ENCODE assay signal across 9 cellular contexts in the genomic region with DNA sequence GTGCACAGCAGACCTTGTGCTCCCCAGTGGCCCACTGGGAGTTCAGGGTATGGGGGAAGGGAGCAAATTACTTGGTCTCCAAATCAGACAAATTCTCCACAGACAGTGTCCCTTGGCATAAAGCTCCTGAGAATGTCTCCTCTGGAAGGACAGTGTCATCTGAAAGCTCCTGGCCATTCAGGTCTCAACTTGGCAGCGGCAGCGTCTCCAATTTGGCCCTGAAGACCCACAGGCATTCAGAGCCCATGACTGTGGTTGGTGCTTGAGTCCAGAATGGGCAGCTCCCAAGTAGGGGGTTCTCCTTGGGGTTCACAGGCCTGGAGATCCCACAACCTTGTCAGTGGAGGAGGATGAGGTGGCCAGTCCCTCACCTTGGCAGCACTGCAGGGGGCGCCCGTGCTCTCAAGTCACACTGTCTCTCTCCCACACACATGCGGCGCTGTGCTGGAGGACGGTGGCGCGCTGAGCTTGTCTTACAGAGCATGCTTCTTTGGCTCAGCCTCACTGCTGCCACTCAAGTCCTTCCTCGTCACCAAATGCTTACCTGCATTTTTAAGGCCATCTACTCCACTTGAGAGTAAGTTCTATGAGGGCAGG. TPM values are rescaled to one million over a fixed set of nuclear protein-coding genes. Genes with fewer than 3 reads are reported as not detected.
DNase-seq lines count a peak whose midpoint lies in the region; ATAC-seq, FAIRE-seq and TF ChIP-seq lines count a peak whose summit lies in the region.
"Had no signal": no experiment of that assay in that cellular context is flagged by ENCODE, and none has a peak within 500 bp of the region (broad histone marks: within the 10 kb centered on the region; RNA-seq: fewer than 3 reads in every experiment).

No MANE protein-coding gene starts in this region.

- TF ChIP-seq CTCF in PC-3 (conservative IDR thresholded peaks at IDR 0.05; ENCODE audit: low read depth, low read length), result peak; percentile 49
- TF ChIP-seq CTCF in astrocyte of the cerebellum (IDR thresholded peaks at IDR 0.05; ENCODE audit: low read depth, low read length, missing control alignments), result peak; percentile 22
- TF ChIP-seq CTCF in lower lobe of right lung (IDR thresholded peaks at IDR 0.05), result peak; percentile 33

- in situ Hi-C loops in astrocyte of the cerebellum (cut with HindIII; ENCODE audit: low sequenced_read_pairs), result no loop called here

- H4K20me1 ChIP-seq in PC-3 (ENCODE audit: low read length), result no peaks in the 10 kb centered on the region

- H3K36me3 ChIP-seq in PC-3 (ENCODE audit: low read depth, low read length) (peaks cover 29% of the 10 kb centered on the region), lower lobe of right lung (peaks cover 94% of the 10 kb centered on the region)

- CTCF ChIA-PET in PC-3 (lab: Charles Lee), result no interaction called here

- H3K79me2 ChIP-seq in PC-3 (ENCODE audit: low read length), result no peaks in the 10 kb centered on the region

- H3K9me3 ChIP-seq in PC-3 (ENCODE audit: low read length) (no peaks in the 10 kb centered on the region), lower lobe of right lung (no peaks in the 10 kb centered on the region)
- H3K9me3 ChIP-seq: BLaER1 had no signal

- H3K4me3 ChIP-seq in PC-3 (ENCODE audit: low read length) (no peak overlapping the region), astrocyte of the cerebellum (ENCODE audit: low read depth, low read length) (no peak overlapping the region), lower lobe of right lung (no peak overlapping the region)
- H3K4me3 ChIP-seq: BLaER1 had no signal

- POLR2A ChIA-PET in PC-3 (lab: Charles Lee; ENCODE audit: unreplicated experiment), result interaction anchor here (0.6 kb wide), 1 partner anchor 1469 kb away, joined by 3 read pairs; no protein-coding TSS in a partner anchor

- H3K27me3 ChIP-seq in PC-3 (ENCODE audit: low read length) (no peaks in the 10 kb centered on the region), lower lobe of right lung (ENCODE audit: low read depth) (no peaks in the 10 kb centered on the region)
- H3K27me3 ChIP-seq: BLaER1 had no signal

- H3K4me2 ChIP-seq in PC-3 (ENCODE audit: low read length), result no peak overlapping the region
- H3K4me2 ChIP-seq: BLaER1 had no signal

- intact Hi-C loops in PC-3 (cut with micrococcal nuclease), result no loop called here
- intact Hi-C loops in lower lobe of right lung (cut with DNase I), result no loop called here

- H3K27ac ChIP-seq in PC-3 (ENCODE audit: low read length) (no peak overlapping the region), lower lobe of right lung (no peak overlapping the region)
- H3K27ac ChIP-seq: BLaER1 had no signal

- H3K9ac ChIP-seq in PC-3 (ENCODE audit: low read length), result no peak overlapping the region
- H3K9ac ChIP-seq: BLaER1 had no signal

- no peaks in the 10 kb centered on the region for H3K9me2 ChIP-seq in PC-3 (replicated peaks; ENCODE audit: low read length)

- no peaks in the 10 kb centered on the region for H3F3A ChIP-seq in PC-3 (ENCODE audit: low read length, unreplicated experiment)

- BruUV-seq in PC-3 (replicated peaks; lab: Mats Ljungman, UMichigan), result no TSS peak

- peak; percentile 10 to 31 (median 21) for DNase-seq in NCI-H1417 (lab: John Stamatoyannopoulos, UW)
- DNase-seq in NCI-H1417 treated with DMSO at 0.1 percent for 48 hours (lab: John Stamatoyannopoulos, UW), result no peak
- DNase-seq in PC-3, result no peak
- no peak for DNase-seq in astrocyte of the cerebellum (ENCODE audit: low read depth)
- peak; percentile 65 for DNase-seq in lower lobe of right lung
- no peak for DNase-seq in urothelium cell line (ENCODE audit: low spot score)
- DNase-seq in GDM1 (lab: John Stamatoyannopoulos, UW), result no peak

- no peak for FAIRE-seq in urothelium cell line (lab: Jason Lieb, UNC)

- ATAC-seq in PC-3, result peak; percentile 52; the same call in 1 of the 2 replicates
- ATAC-seq in lower lobe of right lung, result peak; percentile 11 to 39
- ATAC-seq in HG03039 (IDR thresholded peaks at IDR 0.05; ENCODE audit: unreplicated experiment), result no peak

- H2AFZ ChIP-seq in PC-3 (ENCODE audit: low read length), result no peak overlapping the region

- H3K4me1 ChIP-seq in PC-3 (ENCODE audit: insufficient read depth, low read length) (no peaks in the 10 kb centered on the region), lower lobe of right lung (no peaks in the 10 kb centered on the region)

RNA-seq across cellular contexts. Expression of a gene that starts 20.7 kb away (rescaled TPM):
- total RNA-seq in PC-3 (2014; rRNA removed), result 153 and 177 TPM in 2 replicates
- total RNA-seq in lower lobe of right lung, result 161 TPM

RNA-seq across cellular contexts. Expression of a gene that starts 21.6 kb away (rescaled TPM):
- total RNA-seq in PC-3 (2014; rRNA removed), result 0.22 and 2.7 TPM in 2 replicates
- 51.6 TPM for total RNA-seq in lower lobe of right lung

Comparison
In these comparisons a context has a peak if more than half of its experiments do, and no peak if none do; other contexts are left out.
1. DNase-seq: peak in NCI-H1417 (3 of 3) and lower lobe of right lung (single experiment); none in NCI-H1417 treated with DMSO at 0.1 percent for 48 hours (single experiment), PC-3 (single experiment), astrocyte of the cerebellum (single experiment), urothelium cell line (single experiment) and GDM1 (single experiment).
2. RNA of a gene that starts 21.6 kb away (total RNA-seq): 51.6 TPM in lower lobe of right lung (single experiment); 0.22 to 2.7 TPM in PC-3; every median in the first group is over 10 times any median in the second.
3. Peak in every context shown above with its lines, with median percentiles within 50 percentile points of each other: CTCF ChIP-seq.